12 cellular contexts compared by ENCODE assay signal in the genomic region with DNA sequence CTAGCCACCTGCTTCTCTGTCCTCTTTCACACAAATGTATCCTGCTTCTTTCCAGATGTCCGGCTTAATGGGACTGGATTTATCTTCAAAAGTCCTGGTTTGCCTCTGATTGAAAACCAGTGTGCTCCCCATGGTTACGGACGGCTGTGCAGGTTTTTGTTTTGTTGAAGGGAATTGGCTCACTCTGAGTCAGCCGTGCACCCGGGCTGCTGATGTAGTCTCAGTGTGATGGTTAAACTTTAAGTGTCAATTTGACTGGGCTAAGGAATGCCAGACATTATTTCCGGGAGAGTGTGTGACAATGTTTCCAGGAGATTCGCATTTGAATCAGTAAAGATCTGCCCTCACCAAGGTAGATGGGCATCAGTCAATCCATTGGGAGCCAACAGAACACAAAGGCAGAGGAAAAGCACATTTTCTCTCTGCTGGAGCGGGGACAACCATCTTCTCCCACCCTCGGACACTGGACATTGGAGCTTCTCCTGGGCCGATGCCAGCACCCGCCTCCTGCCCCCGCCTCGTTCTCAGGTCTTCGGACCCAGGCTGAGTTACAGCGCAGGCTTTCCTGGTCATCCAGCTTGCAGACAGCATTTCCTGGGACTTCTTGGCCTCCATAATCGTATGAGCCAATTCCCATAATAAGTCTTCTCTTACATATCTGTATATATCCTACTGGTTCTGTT.
DNase-seq lines count a peak whose midpoint lies in the region; ATAC-seq, FAIRE-seq and TF ChIP-seq lines count a peak whose summit lies in the region.
"Had no signal": no experiment of that assay in that cellular context is flagged by ENCODE, and none has a peak within 500 bp of the region (broad histone marks: within the 10 kb centered on the region; RNA-seq: fewer than 3 reads in every experiment).

No MANE protein-coding gene starts in this region.

- H3K27me3 ChIP-seq in astrocyte (ENCODE audit: insufficient read depth, low read length) (no peaks in the 10 kb centered on the region), right cardiac atrium (ENCODE audit: control insufficient read depth, insufficient read depth) (no peaks in the 10 kb centered on the region), stomach smooth muscle (ENCODE audit: control insufficient read depth in 1 of 2, insufficient read depth in 2 of 2, low read length in 2 of 2) (no peaks in the 10 kb centered on the region), colonic mucosa (no peaks in the 10 kb centered on the region)
- H3K27me3 ChIP-seq: cardiac muscle cell had no signal

- peaks cover 9% of the 10 kb centered on the region for H3K27me3 Mint-ChIP-seq in astrocyte (ENCODE audit: low read depth, unreplicated experiment)
- H3K27me3 Mint-ChIP-seq in stimulated activated naive B cell treated with anti-CD40 and anti-IgM and Interleukin-4, amounts not matched to agents 10 μg/mL and 1 μg/mL and 100 μg/mL, for 72 hours = peaks cover 50 to 60% of the 10 kb centered on the region in 2 donors

- WGBS in right cardiac atrium = 75% methylated on average over 16 of the region's 16 CpGs

- intact Hi-C loops in right cardiac atrium (cut with DNase I) (no loop called here), colonic mucosa (cut with DNase I) (no loop called here)

- H3K9me3 ChIP-seq in astrocyte (ENCODE audit: insufficient read depth, low read depth, low read length) = no peaks in the 10 kb centered on the region
- no peaks in the 10 kb centered on the region for H3K9me3 ChIP-seq in right cardiac atrium (ENCODE audit: control insufficient read depth, low read length)
- H3K9me3 ChIP-seq in stomach smooth muscle (ENCODE audit: control insufficient read depth in 2 of 2, low read length in 2 of 2) = peaks cover 0 to under 1% of the 10 kb centered on the region in 2 donors
- no peaks in the 10 kb centered on the region for H3K9me3 ChIP-seq in colonic mucosa
- H3K9me3 ChIP-seq: prostate gland had no signal

- H3K4me3 Mint-ChIP-seq in astrocyte (ENCODE audit: unreplicated experiment) = no peak overlapping the region
- H3K4me3 Mint-ChIP-seq in stimulated activated naive B cell treated with anti-CD40 and anti-IgM and Interleukin-4, amounts not matched to agents 10 μg/mL and 1 μg/mL and 100 μg/mL, for 72 hours = no peak overlapping the region

- H3K4me1 ChIP-seq in astrocyte (ENCODE audit: insufficient read depth, low read length) (peaks cover 52% of the 10 kb centered on the region), right cardiac atrium (ENCODE audit: control insufficient read depth, insufficient read depth, low read length) (peaks cover 15% of the 10 kb centered on the region), stomach smooth muscle (ENCODE audit: control insufficient read depth, insufficient read depth, low read length) (peaks cover 28% of the 10 kb centered on the region), colonic mucosa (no peaks in the 10 kb centered on the region)
- H3K4me1 ChIP-seq: prostate gland had no signal

- ATAC-seq in right cardiac atrium = peak in 1 of 2 donors; percentile 20
- ATAC-seq in stimulated activated naive B cell treated with anti-CD40 and anti-IgM and Interleukin-4, amounts not matched to agents 10 μg/mL and 1 μg/mL and 100 μg/mL, for 72 hours (replicated peaks) = no peak

- H3K27ac ChIP-seq in astrocyte (ENCODE audit: low read depth, low read length) (peak overlapping the region; percentile 92), right cardiac atrium (ENCODE audit: low read length) (peak overlapping the region; percentile 97), stomach smooth muscle (ENCODE audit: low read length) (peak overlapping the region; percentile 77), colonic mucosa (no peak overlapping the region)
- H3K27ac ChIP-seq: cardiac muscle cell had no signal

- no peaks in the 10 kb centered on the region for H3K36me3 Mint-ChIP-seq in astrocyte (ENCODE audit: low read depth, unreplicated experiment)
- no peaks in the 10 kb centered on the region for H3K36me3 Mint-ChIP-seq in stimulated activated naive B cell treated with anti-CD40 and anti-IgM and Interleukin-4, amounts not matched to agents 10 μg/mL and 1 μg/mL and 100 μg/mL, for 72 hours

- H3K27ac Mint-ChIP-seq in astrocyte (ENCODE audit: unreplicated experiment) = peak overlapping the region; percentile 85
- H3K27ac Mint-ChIP-seq in stimulated activated naive B cell treated with anti-CD40 and anti-IgM and Interleukin-4, amounts not matched to agents 10 μg/mL and 1 μg/mL and 100 μg/mL, for 72 hours = no peak overlapping the region

- peak overlapping the region; percentile 78 for H3K4me2 ChIP-seq in astrocyte (ENCODE audit: low read length)

- peak overlapping the region; percentile 36 for H2AFZ ChIP-seq in astrocyte (ENCODE audit: low read depth, low read length)

- DNase-seq in GM03348 (ENCODE audit: low spot score) = peak; percentile 62
- peak; percentile 84 for DNase-seq in astrocyte (ENCODE audit: low read depth)
- peak in 1 of 3 donors; percentile 55 for DNase-seq in right cardiac atrium
- DNase-seq in NCI-H748 treated with DMSO at 0.1 percent for 48 hours (lab: John Stamatoyannopoulos, UW) = no peak
- DNase-seq in colonic mucosa = no peak
- no peak for DNase-seq in stimulated activated naive B cell treated with anti-CD40 and anti-IgM and Interleukin-4, amounts not matched to agents 10 μg/mL and 1 μg/mL and 100 μg/mL, for 72 hours
- DNase-seq in NCI-H748 (lab: John Stamatoyannopoulos, UW; ENCODE audit: unreplicated experiment) = no peak
- DNase-seq: activated CD8-positive, alpha-beta memory T cell treated with anti-CD3 and anti-CD28 coated beads for 24 hours; NCI-H2171 treated with DMSO at 0.1 percent for 48 hours had no signal

- TF ChIP-seq CTCF in astrocyte (IDR thresholded peaks at IDR 0.05; ENCODE audit: insufficient read depth, low read depth, low read length) = no peak
- TF ChIP-seq CTCF in colonic mucosa (IDR thresholded peaks at IDR 0.05) = no peak

- peak overlapping the region; percentile 7 for H3K4me3 ChIP-seq in astrocyte (ENCODE audit: insufficient read depth, low read depth, low read length)
- no peak overlapping the region for H3K4me3 ChIP-seq in right cardiac atrium (ENCODE audit: low read length)
- peak overlapping the region; percentile 15 to 43 for H3K4me3 ChIP-seq in stomach smooth muscle (ENCODE audit: low read length in 2 of 2)
- H3K4me3 ChIP-seq in colonic mucosa = no peak overlapping the region
- H3K4me3 ChIP-seq: cardiac muscle cell, prostate gland had no signal

- H3K36me3 ChIP-seq in astrocyte (ENCODE audit: insufficient read depth, low read length) (no peaks in the 10 kb centered on the region), stomach smooth muscle (ENCODE audit: control insufficient read depth in 2 of 2, insufficient read depth in 2 of 2, low read length in 2 of 2) (no peaks in the 10 kb centered on the region), colonic mucosa (no peaks in the 10 kb centered on the region)
- H3K36me3 ChIP-seq: cardiac muscle cell, prostate gland had no signal

- H3K4me1 Mint-ChIP-seq in astrocyte (ENCODE audit: low read depth, unreplicated experiment) = peaks cover 48% of the 10 kb centered on the region
- peaks cover 22 to 24% of the 10 kb centered on the region in 2 donors for H3K4me1 Mint-ChIP-seq in stimulated activated naive B cell treated with anti-CD40 and anti-IgM and Interleukin-4, amounts not matched to agents 10 μg/mL and 1 μg/mL and 100 μg/mL, for 72 hours

- H3K9ac ChIP-seq in astrocyte (ENCODE audit: low read length) (peak overlapping the region; percentile 76), stomach smooth muscle (ENCODE audit: low read length in 2 of 2) (peak overlapping the region in 1 of 2 donors; percentile 54), colonic mucosa (ENCODE audit: low read depth in 2 of 2, low read length in 2 of 2) (no peak overlapping the region)

- FAIRE-seq in astrocyte (lab: Jason Lieb, UNC) = peak; percentile 74

- no peaks in the 10 kb centered on the region for H3K79me2 ChIP-seq in astrocyte (ENCODE audit: insufficient read depth, low read length)

- no peaks in the 10 kb centered on the region for H4K20me1 ChIP-seq in astrocyte (ENCODE audit: insufficient read depth, low read length)

- H3K9me3 Mint-ChIP-seq in astrocyte (ENCODE audit: unreplicated experiment) = peaks cover 2% of the 10 kb centered on the region
- H3K9me3 Mint-ChIP-seq in stimulated activated naive B cell treated with anti-CD40 and anti-IgM and Interleukin-4, amounts not matched to agents 10 μg/mL and 1 μg/mL and 100 μg/mL, for 72 hours = no peaks in the 10 kb centered on the region

Comparison
In these comparisons a context has a peak if more than half of its experiments do, and no peak if none do; other contexts are left out.
1. DNase-seq: peak in GM03348 (single experiment) and astrocyte (single experiment); none in NCI-H748 treated with DMSO at 0.1 percent for 48 hours (single experiment), colonic mucosa (single experiment), stimulated activated naive B cell treated with anti-CD40 and anti-IgM and Interleukin-4, amounts not matched to agents 10 μg/mL and 1 μg/mL and 100 μg/mL, for 72 hours (single experiment) and NCI-H748 (single experiment).
2. H3K4me3 ChIP-seq: peak in astrocyte (single experiment) and stomach smooth muscle (2 of 2); none in right cardiac atrium (single experiment) and colonic mucosa (single experiment).